ENCODE assay signal across 20 cellular contexts in the genomic region with DNA sequence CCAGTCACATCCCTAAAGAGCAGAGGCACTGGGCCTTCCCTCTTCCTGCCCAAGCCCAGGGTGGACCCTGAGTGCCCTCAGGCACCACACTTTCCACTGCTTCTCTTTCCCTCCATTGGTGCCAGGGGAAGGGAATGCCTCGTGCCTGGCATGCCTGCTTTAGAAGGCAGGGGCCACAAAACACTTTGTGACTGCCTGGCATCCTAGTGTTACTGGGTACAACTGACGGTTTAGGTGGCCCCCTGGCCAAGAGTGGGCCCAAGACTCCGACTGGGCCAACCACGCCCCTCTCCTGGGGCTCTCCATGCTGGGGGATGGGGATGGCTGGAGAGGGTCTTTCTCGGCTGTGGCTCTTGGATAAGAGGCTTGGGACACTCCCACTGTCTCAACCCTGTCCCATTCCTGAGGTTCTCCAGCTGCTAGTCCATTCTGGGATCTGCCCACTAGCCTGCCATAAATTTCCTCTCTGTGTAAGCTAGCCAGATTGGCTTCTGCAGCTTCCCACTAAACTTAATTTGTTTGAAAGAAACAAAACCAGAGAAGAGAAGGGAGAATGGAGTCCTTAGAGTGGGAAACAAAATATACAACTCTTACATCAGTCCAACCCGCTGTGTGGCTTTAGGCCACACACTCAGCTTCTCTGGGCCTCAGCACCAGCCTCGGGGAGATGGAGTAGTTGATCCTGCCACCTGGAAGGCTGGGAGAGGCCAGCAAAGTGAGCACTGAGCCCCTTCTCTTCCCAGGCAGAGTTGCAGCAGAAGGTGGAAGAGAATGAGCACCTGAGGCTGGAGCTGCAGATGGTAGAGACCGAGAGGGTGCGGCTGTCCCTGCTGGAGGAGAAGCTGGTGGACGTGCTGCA. TPM values are rescaled to one million over a fixed set of nuclear protein-coding genes. Genes with fewer than 3 reads are reported as not detected.
DNase-seq lines count a peak whose midpoint lies in the region; ATAC-seq lines count a peak whose summit lies in the region.
"Had no signal": no experiment of that assay in that cellular context is flagged by ENCODE, and none has a peak within 500 bp of the region (broad histone marks: within the 10 kb centered on the region; RNA-seq: fewer than 3 reads in every experiment).

No MANE protein-coding gene starts in this region.

- ATAC-seq in Right ventricle myocardium inferior (no peak), right cardiac atrium (no peak), T-helper 17 cell (no peak), GM18498 (IDR thresholded peaks at IDR 0.05; ENCODE audit: unreplicated experiment) (no peak), left lobe of liver (no peak)
- no peak for ATAC-seq in naive thymus-derived CD8-positive, alpha-beta T cell

- H3K27ac Mint-ChIP-seq in T-helper 17 cell, result peak overlapping the region; percentile 78
- H3K27ac Mint-ChIP-seq in naive thymus-derived CD8-positive, alpha-beta T cell, result peak overlapping the region in 6 of 10 donors; percentile 33 to 84 (median 68)

- no peak overlapping the region for H3K27ac ChIP-seq in right cardiac atrium (ENCODE audit: low read length)
- H3K27ac ChIP-seq: KMS-11 had no signal

- intact Hi-C loops in Right ventricle myocardium inferior (cut with DNase I) (no loop called here), right cardiac atrium (cut with DNase I) (no loop called here)

- DNase-seq in Right ventricle myocardium inferior (ENCODE audit: missing footprints) (peak; percentile 40), right cardiac atrium (no peak), T-helper 17 cell (no peak), NCI-H1092 treated with DMSO at 0.1 percent for 48 hours (lab: John Stamatoyannopoulos, UW) (no peak), left lobe of liver (ENCODE audit: low spot score) (no peak)
- DNase-seq in naive thymus-derived CD8-positive, alpha-beta T cell, result no peak
- DNase-seq: C1 segment of cervical spinal cord; DMS79 treated with DMSO at 0.1 percent for 48 hours; NCI-H1048; NCI-H748 treated with DMSO at 0.1 percent for 48 hours; NK-92 treated with Interleukin-12 subunit alpha and Interleukin-12 subunit beta, amount 100 ng/mL, for 24 hours; SHP77 had no signal

- no peaks in the 10 kb centered on the region for H3K9me3 Mint-ChIP-seq in naive thymus-derived CD8-positive, alpha-beta T cell

- no peaks in the 10 kb centered on the region for H3K27me3 Mint-ChIP-seq in T-helper 17 cell
- peaks cover 0 to 6% (median 0%) of the 10 kb centered on the region in 5 donors for H3K27me3 Mint-ChIP-seq in naive thymus-derived CD8-positive, alpha-beta T cell

- no peaks in the 10 kb centered on the region for H3K27me3 ChIP-seq in right cardiac atrium (ENCODE audit: control insufficient read depth, insufficient read depth)

- H3K36me3 Mint-ChIP-seq in T-helper 17 cell (ENCODE audit: low read depth), result no peaks in the 10 kb centered on the region
- no peaks in the 10 kb centered on the region for H3K36me3 Mint-ChIP-seq in naive thymus-derived CD8-positive, alpha-beta T cell

- no peak overlapping the region for H3K4me3 ChIP-seq in right cardiac atrium (ENCODE audit: low read length)

- H3K9me3 ChIP-seq in right cardiac atrium (ENCODE audit: control insufficient read depth, low read length) (no peaks in the 10 kb centered on the region), T-helper 17 cell (ENCODE audit: control insufficient read depth, low read length, poor library complexity, severe bottlenecking) (no peaks in the 10 kb centered on the region)
- H3K9me3 ChIP-seq: SK-N-SH had no signal

- H3K4me1 Mint-ChIP-seq in T-helper 17 cell, result peaks cover 17% of the 10 kb centered on the region
- peaks cover 16 to 37% (median 23%) of the 10 kb centered on the region in 4 donors for H3K4me1 Mint-ChIP-seq in naive thymus-derived CD8-positive, alpha-beta T cell

- 81% methylated on average over 10 of the region's 10 CpGs for WGBS in right cardiac atrium

- POLR2A ChIA-PET in naive thymus-derived CD8-positive, alpha-beta T cell (lab: Charles Lee), result interaction anchor here (0.5 to 1.7 kb wide), 4 partner anchors 9 to 21 kb away, joined by 4 to 13 read pairs (median 6); no protein-coding TSS in a partner anchor

- H3K4me1 ChIP-seq in right cardiac atrium (ENCODE audit: control insufficient read depth, insufficient read depth, low read length), result no peaks in the 10 kb centered on the region

- peak overlapping the region; percentile 57 for H3K4me3 Mint-ChIP-seq in T-helper 17 cell
- peak overlapping the region in 3 of 10 donors; percentile 45 to 50 (median 45) for H3K4me3 Mint-ChIP-seq in naive thymus-derived CD8-positive, alpha-beta T cell

RNA-seq across cellular contexts. Expression of gene GP9, which starts 24.1 kb away (rescaled TPM):
- total RNA-seq in Right ventricle myocardium inferior (not detected), right cardiac atrium (not detected), T-helper 17 cell (10 to 100 TPM in 1 of 2 donors, 1 to 10 TPM in 1; 3.8 to 68.5 TPM), left lobe of liver (0.20 TPM)
- not detected for polyA plus RNA-seq in right cardiac atrium
- total RNA-seq in naive thymus-derived CD8-positive, alpha-beta T cell, result not detected
- not detected for polyA plus RNA-seq in naive thymus-derived CD8-positive, alpha-beta T cell
- total RNA-seq: A673, H1, MCF 10A, NCI-H460, OCI-LY7 had no signal
- polyA plus RNA-seq: H1, SK-N-SH had no signal

RNA-seq across cellular contexts. Expression of gene EFCC1, which starts 35.4 kb away (rescaled TPM):
- total RNA-seq in Right ventricle myocardium inferior (2.3 TPM), right cardiac atrium (1 to 10 TPM in 2 of 4 donors, under 1 TPM in 2; 0.69 to 1.2 (median 0.94) TPM), T-helper 17 cell (under 1 TPM in 1 of 2 donors, not detected in 1; 0.12 TPM), left lobe of liver (0.53 TPM)
- polyA plus RNA-seq in right cardiac atrium, result 1.2 TPM
- total RNA-seq in naive thymus-derived CD8-positive, alpha-beta T cell, result under 1 TPM; 0.52 to 0.69 TPM
- under 1 TPM; 0.21 to 0.47 (median 0.32) TPM for polyA plus RNA-seq in naive thymus-derived CD8-positive, alpha-beta T cell
- total RNA-seq: A673, MCF 10A, NCI-H460, OCI-LY7 had no signal
- polyA plus RNA-seq: SK-N-SH had no signal

RNA-seq across cellular contexts. Expression of gene CFAP92, which starts 42.6 kb away (rescaled TPM):
- 0.49 TPM for total RNA-seq in Right ventricle myocardium inferior
- total RNA-seq in right cardiac atrium, result 1 to 10 TPM in 1 of 4 donors, under 1 TPM in 3; 0.06 to 1.0 (median 0.63) TPM
- polyA plus RNA-seq in right cardiac atrium, result 0.11 TPM
- under 1 TPM; 0.15 to 0.37 TPM for total RNA-seq in T-helper 17 cell
- 1 to 10 TPM; 1.7 to 2.0 TPM for total RNA-seq in naive thymus-derived CD8-positive, alpha-beta T cell
- under 1 TPM; 0.18 to 0.23 (median 0.20) TPM for polyA plus RNA-seq in naive thymus-derived CD8-positive, alpha-beta T cell
- total RNA-seq in left lobe of liver, result not detected
- total RNA-seq: A673 had no signal
- polyA plus RNA-seq: SK-N-SH had no signal
